Comparison of ENCODE assay signal across 17 cellular contexts in the genomic region with DNA sequence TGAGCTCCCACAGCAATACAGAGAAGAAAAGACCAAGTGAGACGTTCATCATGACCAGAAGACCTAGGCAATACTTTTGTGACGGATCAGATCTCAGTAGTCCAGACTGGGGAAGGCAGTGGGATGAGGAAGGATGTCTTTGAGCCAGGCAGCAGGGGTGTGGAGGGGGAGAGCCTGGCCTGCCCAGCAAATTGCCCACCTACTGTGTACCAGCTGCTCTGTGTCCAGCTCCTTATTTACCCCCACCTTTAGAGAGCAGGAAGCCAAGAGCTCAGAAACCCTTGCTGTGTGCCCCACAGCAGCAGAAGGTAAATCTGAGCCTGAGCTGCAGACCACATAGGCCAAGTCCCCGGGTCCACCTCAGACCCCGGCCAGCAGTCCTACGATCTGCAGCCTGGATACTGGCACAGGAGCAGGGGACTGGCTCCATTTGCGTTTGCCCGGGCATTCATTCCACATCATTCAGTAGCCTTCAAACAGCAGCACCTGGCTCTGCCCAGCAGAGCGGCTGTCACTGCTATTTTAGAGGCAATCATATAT.
A peak's percentile ranks its signal among the peaks of the same experiment; 100 is the strongest.
DNase-seq lines count a peak whose midpoint lies in the region; ATAC-seq, FAIRE-seq and TF ChIP-seq lines count a peak whose summit lies in the region.
"Had no signal": no experiment of that assay in that cellular context is flagged by ENCODE, and none has a peak within 500 bp of the region (broad histone marks: within the 10 kb centered on the region; RNA-seq: fewer than 3 reads in every experiment).

No MANE protein-coding gene starts in this region.

- peak overlapping the region; percentile 1 for H3K4me3 Mint-ChIP-seq in neural progenitor cell
- H3K4me3 Mint-ChIP-seq: CD8-positive, alpha-beta T cell had no signal

- H2AFZ ChIP-seq in neural progenitor cell (replicated peaks) = no peak overlapping the region
- H2AFZ ChIP-seq: PC-9 had no signal

- H3K27ac Mint-ChIP-seq in neural progenitor cell = no peak overlapping the region
- H3K27ac Mint-ChIP-seq: CD8-positive, alpha-beta T cell had no signal

- H3K4me1 Mint-ChIP-seq in neural progenitor cell = peaks cover 41% of the 10 kb centered on the region

- H3K27ac ChIP-seq in HUES48 (ENCODE audit: low read depth, low read length) = peak overlapping the region; percentile 11
- no peak overlapping the region for H3K27ac ChIP-seq in neural progenitor cell
- no peak overlapping the region for H3K27ac ChIP-seq in pancreas
- H3K27ac ChIP-seq: BLaER1 treated with 17β-estradiol and CSF1 and Interleukin-3, amounts not matched to agents 10 nM and 100 nM; PC-9; SJSA1 had no signal

- FAIRE-seq in pancreas (lab: Jason Lieb, UNC) = no peak

- H3K4me1 ChIP-seq in HUES48 (ENCODE audit: control insufficient read depth, insufficient read depth, low read length) = peaks cover 25% of the 10 kb centered on the region
- no peaks in the 10 kb centered on the region for H3K4me1 ChIP-seq in neural progenitor cell
- no peaks in the 10 kb centered on the region for H3K4me1 ChIP-seq in pancreas
- H3K4me1 ChIP-seq: BLaER1 treated with 17β-estradiol and CSF1 and Interleukin-3, amounts not matched to agents 10 nM and 100 nM; SJSA1 had no signal

- H3K36me3 ChIP-seq in HUES48 (ENCODE audit: control insufficient read depth, insufficient read depth, low read length) (no peaks in the 10 kb centered on the region), neural progenitor cell (no peaks in the 10 kb centered on the region), pancreas (no peaks in the 10 kb centered on the region)
- H3K36me3 ChIP-seq: BLaER1 treated with 17β-estradiol and CSF1 and Interleukin-3, amounts not matched to agents 10 nM and 100 nM; MG63; SJSA1 had no signal

- WGBS in pancreas, 2 donors = 70 to 78% methylated on average over 8 of the region's 8 CpGs

- intact Hi-C loops in pancreas (cut with DNase I) = no loop called here

- H3K9me3 ChIP-seq in HUES48 (ENCODE audit: control insufficient read depth, insufficient read depth, low read length) = no peaks in the 10 kb centered on the region
- no peaks in the 10 kb centered on the region for H3K9me3 ChIP-seq in neural progenitor cell (ENCODE audit: low read depth)
- no peaks in the 10 kb centered on the region for H3K9me3 ChIP-seq in pancreas
- H3K9me3 ChIP-seq: MG63, SJSA1 had no signal

- peaks cover 3% of the 10 kb centered on the region for H3K9me3 Mint-ChIP-seq in neural progenitor cell

- H3K36me3 Mint-ChIP-seq in neural progenitor cell = no peaks in the 10 kb centered on the region
- H3K36me3 Mint-ChIP-seq: CD8-positive, alpha-beta T cell had no signal

- H3K79me2 ChIP-seq in neural progenitor cell (ENCODE audit: low read depth) = no peaks in the 10 kb centered on the region

- H4K20me1 ChIP-seq in neural progenitor cell (ENCODE audit: low read depth) = no peaks in the 10 kb centered on the region
- H4K20me1 ChIP-seq: BLaER1 treated with 17β-estradiol and CSF1 and Interleukin-3, amounts not matched to agents 10 nM and 100 nM had no signal

- no peak for ATAC-seq in pancreas
- ATAC-seq: CD8-positive, alpha-beta T cell had no signal

- TF ChIP-seq CTCF in neural progenitor cell (IDR thresholded peaks at IDR 0.05) (no peak), GM20000 (IDR thresholded peaks at IDR 0.05; ENCODE audit: extremely low read depth, missing control alignments) (no peak), pancreas (IDR thresholded peaks at IDR 0.05) (no peak), foreskin fibroblast (IDR thresholded peaks at IDR 0.05; ENCODE audit: low read depth, low read length) (no peak)

- H3F3A ChIP-seq in neural progenitor cell (ENCODE audit: low read depth) = no peaks in the 10 kb centered on the region

- peak overlapping the region; percentile 10 for H3K4me2 ChIP-seq in neural progenitor cell
- H3K4me2 ChIP-seq: BLaER1 treated with 17β-estradiol and CSF1 and Interleukin-3, amounts not matched to agents 10 nM and 100 nM; PC-9 had no signal

- peaks cover 24% of the 10 kb centered on the region for H3K27me3 Mint-ChIP-seq in neural progenitor cell (ENCODE audit: insufficient read depth, low read depth)

- H3K4me3 ChIP-seq in HUES48 (ENCODE audit: low read depth, low read length) (no peak overlapping the region), neural progenitor cell (no peak overlapping the region), pancreas (no peak overlapping the region), foreskin fibroblast (ENCODE audit: low read depth in 1 of 2, low read length in 2 of 2) (no peak overlapping the region)
- H3K4me3 ChIP-seq: BLaER1 treated with 17β-estradiol and CSF1 and Interleukin-3, amounts not matched to agents 10 nM and 100 nM; MG63; PC-9; SJSA1 had no signal

- no peaks in the 10 kb centered on the region for H3K27me3 ChIP-seq in HUES48 (ENCODE audit: control insufficient read depth, insufficient read depth, low read length)
- no peaks in the 10 kb centered on the region for H3K27me3 ChIP-seq in neural progenitor cell
- no peaks in the 10 kb centered on the region for H3K27me3 ChIP-seq in pancreas
- H3K27me3 ChIP-seq: BLaER1 treated with 17β-estradiol and CSF1 and Interleukin-3, amounts not matched to agents 10 nM and 100 nM; MG63; SJSA1 had no signal

- H3K9ac ChIP-seq in HUES48 (ENCODE audit: low read depth, low read length) (no peak overlapping the region), neural progenitor cell (no peak overlapping the region)
- H3K9ac ChIP-seq: BLaER1 treated with 17β-estradiol and CSF1 and Interleukin-3, amounts not matched to agents 10 nM and 100 nM had no signal

- DNase-seq in DMS 273 treated with DMSO at 0.1 percent for 48 hours (lab: John Stamatoyannopoulos, UW) (peak; percentile 5), cerebellar nuclear complex (lab: John Stamatoyannopoulos, UW) (peak; percentile 26 to 88), neural progenitor cell (ENCODE audit: low spot score) (no peak), GM20000 (ENCODE audit: low spot score) (no peak), pancreas (no peak), foreskin fibroblast (no peak)
- DNase-seq: CD8-positive, alpha-beta T cell; DMS79; H7; IMR-90; MG63; NCI-H1048; NCI-H510A; PC-9 had no signal

Comparison
In these comparisons a context has a peak if more than half of its experiments do, and no peak if none do; other contexts are left out.
1. DNase-seq: peak in DMS 273 treated with DMSO at 0.1 percent for 48 hours (single experiment) and cerebellar nuclear complex (2 of 2); none in neural progenitor cell (single experiment), GM20000 (single experiment), pancreas (0 of 6) and foreskin fibroblast (0 of 2).